8 cellular contexts compared by ENCODE assay signal in genomic region chr17:49016775-49017463, GRCh38. TPM values are rescaled to one million over a fixed set of nuclear protein-coding genes. Genes with fewer than 3 reads are reported as not detected.
DNase-seq lines count a peak whose midpoint lies in the region; ATAC-seq, FAIRE-seq and TF ChIP-seq lines count a peak whose summit lies in the region.

No MANE protein-coding gene starts in this region.

- no peak for FAIRE-seq in H1 (lab: Jason Lieb, UNC)
- FAIRE-seq in pancreas (lab: Jason Lieb, UNC) = no peak

- H3K36me3 Mint-ChIP-seq in T-helper 17 cell (ENCODE audit: low read depth) = peaks cover 3% of the 10 kb centered on the region
- no peaks in the 10 kb centered on the region for H3K36me3 Mint-ChIP-seq in activated naive CD4-positive, alpha-beta T cell treated with anti-CD3 and anti-CD28 coated beads for 36 hours (ENCODE audit: low read depth)

- DNase-seq in DMS79 (lab: John Stamatoyannopoulos, UW) (peak; percentile 46), MG63 (peak; percentile 89), H1 (ENCODE audit: low read depth in 1 of 2, low spot score in 2 of 2) (peak in 1 of 2 experiments; percentile 46), pancreas (peak in 4 of 6 donors; percentile 25 to 69 (median 50)), T-helper 17 cell (no peak), NCI-H774 (lab: John Stamatoyannopoulos, UW) (no peak)
- DNase-seq in activated naive CD4-positive, alpha-beta T cell treated with anti-CD3 and anti-CD28 coated beads for 36 hours = no peak

- H2AK5ac ChIP-seq in H1 (ENCODE audit: low read depth, low read length) = no peak overlapping the region

- no peaks in the 10 kb centered on the region for H3K36me3 ChIP-seq in MG63
- H3K36me3 ChIP-seq in H1 (ENCODE audit: control insufficient read depth in 2 of 4, insufficient read depth in 4 of 4, low read length in 3 of 4) = peaks cover 0 to 36% (median 4%) of the 10 kb centered on the region in 4 experiments; a peak in 5 of 8 replicates
- H3K36me3 ChIP-seq in pancreas = no peaks in the 10 kb centered on the region

- no peak overlapping the region for H4K8ac ChIP-seq in H1 (ENCODE audit: extremely low read depth, insufficient read depth, low read length)

- H3K9me3 Mint-ChIP-seq in activated naive CD4-positive, alpha-beta T cell treated with anti-CD3 and anti-CD28 coated beads for 36 hours = no peaks in the 10 kb centered on the region

- H3K23me2 ChIP-seq in H1 (ENCODE audit: low read depth, low read length) = no peaks in the 10 kb centered on the region; the same call in 1 of the 2 replicates

- no peak for TF ChIP-seq EP300 in H1 (IDR thresholded peaks at IDR 0.05; ENCODE audit: borderline replicate concordance in 1 of 2, low read depth in 2 of 2, low read length in 2 of 2)

- H3K9ac ChIP-seq in H1 (replicated peaks in 1 of 4; ENCODE audit: extremely low read depth in 1 of 4, low read depth in 3 of 4, low read length in 3 of 4) = no peak overlapping the region

- H4K5ac ChIP-seq in H1 (ENCODE audit: insufficient read length, low read depth, low read length) = no peak overlapping the region

- H2BK20ac ChIP-seq in H1 (ENCODE audit: low read length) = no peak overlapping the region

- 0 out of 2 replicates have a peak overlapping the region, but pooled peaks have one; percentile 16 for H2BK15ac ChIP-seq in H1 (ENCODE audit: low read length)

- TF ChIP-seq RAD21 in H1 (IDR thresholded peaks at IDR 0.05 in 1 of 2, conservative IDR thresholded peaks at IDR 0.05 in 1 of 2; ENCODE audit: low read depth in 2 of 2, low read length in 2 of 2) = no peak

- peaks cover 20% of the 10 kb centered on the region for H3K79me1 ChIP-seq in H1 (ENCODE audit: low read depth, low read length)

- no peak overlapping the region for H3K14ac ChIP-seq in H1 (ENCODE audit: insufficient read length)

- intact Hi-C loops in pancreas (cut with DNase I) = no loop called here
- intact Hi-C loops in activated naive CD4-positive, alpha-beta T cell treated with anti-CD3 and anti-CD28 coated beads for 36 hours (cut with micrococcal nuclease) = no loop called here

- no peak overlapping the region for H2BK12ac ChIP-seq in H1 (ENCODE audit: low read depth, low read length)

- H3K9me3 ChIP-seq in MG63 (no peaks in the 10 kb centered on the region), H1 (ENCODE audit: insufficient read depth in 2 of 2, low read depth in 1 of 2, low read length in 1 of 2) (no peaks in the 10 kb centered on the region), pancreas (no peaks in the 10 kb centered on the region), T-helper 17 cell (ENCODE audit: control insufficient read depth, low read length, poor library complexity, severe bottlenecking) (no peaks in the 10 kb centered on the region)

- CTCF ChIA-PET in H1 (lab: Charles Lee; ENCODE audit: partially characterized antibody) = interaction anchor here (0.6 to 9.4 kb wide), 6 partner anchors 15 to 1683 kb away, joined by 3 to 222 read pairs (median 11); partner anchors contain the start of gene IGF2BP1
- CTCF ChIA-PET in activated naive CD4-positive, alpha-beta T cell treated with anti-CD3 and anti-CD28 coated beads for 36 hours (lab: Charles Lee) = interaction anchor here (0.6 to 2.8 kb wide), 2 partner anchors 16 to 246 kb away, joined by 3 to 7 read pairs; no protein-coding TSS in a partner anchor

- no peak for TF ChIP-seq POLR2A in H1 (IDR thresholded peaks at IDR 0.05; ENCODE audit: control extremely low read depth in 1 of 2, low read depth in 2 of 2, low read length in 2 of 2)

- no peak overlapping the region for H2AFZ ChIP-seq in H1 (ENCODE audit: low read length)

- H3K4me1 Mint-ChIP-seq in T-helper 17 cell = peaks cover 5% of the 10 kb centered on the region
- H3K4me1 Mint-ChIP-seq in activated naive CD4-positive, alpha-beta T cell treated with anti-CD3 and anti-CD28 coated beads for 36 hours (ENCODE audit: low read depth) = peaks cover 4% of the 10 kb centered on the region

- TF ChIP-seq CTCF in H1 (IDR thresholded peaks at IDR 0.05; ENCODE audit: control extremely low read depth in 1 of 3, insufficient read depth in 1 of 3, low read depth in 1 of 3, low read length in 3 of 3) (no peak), pancreas (IDR thresholded peaks at IDR 0.05) (no peak)

- H3K4me2 ChIP-seq in H1 (ENCODE audit: insufficient read depth in 1 of 2, low read depth in 2 of 2, low read length in 2 of 2) = no peak overlapping the region; a peak in 1 of 4 replicates

- no peak overlapping the region for H3K4ac ChIP-seq in H1 (replicated peaks; ENCODE audit: insufficient read length, low read depth, low read length)

- no peak overlapping the region for H4K91ac ChIP-seq in H1 (replicated peaks; ENCODE audit: insufficient read length, low read length)

- no peak overlapping the region; the same call in 1 of the 2 replicates for H3K18ac ChIP-seq in H1 (ENCODE audit: extremely low read depth, low read length)

- H3K27ac Mint-ChIP-seq in T-helper 17 cell = no peak overlapping the region
- no peak overlapping the region for H3K27ac Mint-ChIP-seq in activated naive CD4-positive, alpha-beta T cell treated with anti-CD3 and anti-CD28 coated beads for 36 hours

- POLR2A ChIA-PET in H1 (lab: Charles Lee; ENCODE audit: partially characterized antibody) = interaction anchor here (0.6 to 13.9 kb wide), 9 partner anchors 8 to 188 kb away, joined by 3 to 366 read pairs (median 4); partner anchors contain the start of genes IGF2BP1 and SNF8

- WGBS in H1 (ENCODE audit: extremely low coverage in 1 of 2, insufficient coverage in 1 of 2, insufficient read length in 1 of 2, insufficient replicate concordance in 2 of 2, low coverage in 1 of 2, low lambda C conversion rate in 2 of 2, missing lambda C conversion rate in 1 of 2), 2 experiments = 89% methylated on average over 4 of the region's 16 CpGs; no CpG with 5 or more reads in 1 of the 2 experiments
- WGBS in pancreas, 2 donors = 18% methylated on average over 14 to 16 of the region's 16 CpGs

- ATAC-seq in pancreas (peak; percentile 17 to 69 (median 61)), T-helper 17 cell (no peak), HG03045 (IDR thresholded peaks at IDR 0.05; ENCODE audit: unreplicated experiment) (no peak)

- H3K27me3 ChIP-seq in MG63 (peaks cover 44% of the 10 kb centered on the region), H1 (replicated peaks in 1 of 4; ENCODE audit: control insufficient read depth in 3 of 4, extremely low read depth in 1 of 4, insufficient read depth in 3 of 4, low read length in 3 of 4) (no peaks in the 10 kb centered on the region), pancreas (peaks cover 0 to 11% (median 0%) of the 10 kb centered on the region in 4 donors)

- H2BK120ac ChIP-seq in H1 (replicated peaks; ENCODE audit: low read depth, low read length) = no peak overlapping the region

- H4K20me1 ChIP-seq in H1 (replicated peaks in 1 of 2; ENCODE audit: control insufficient read depth in 1 of 2, insufficient read depth in 2 of 2, low read length in 2 of 2) = peaks cover 30 to 35% of the 10 kb centered on the region in 2 experiments

- H3K79me2 ChIP-seq in H1 (ENCODE audit: control insufficient read depth in 1 of 2, insufficient read depth in 2 of 2, low read length in 2 of 2) = peaks cover 32 to 90% of the 10 kb centered on the region in 2 experiments

- no peak overlapping the region for H3K56ac ChIP-seq in H1 (replicated peaks; ENCODE audit: insufficient read length, low read depth, low read length)

- no peak overlapping the region for H2BK5ac ChIP-seq in H1 (ENCODE audit: low read depth, low read length)

- H3K4me3 ChIP-seq in MG63 (no peak overlapping the region), H1 (ENCODE audit: extremely low read depth in 1 of 4, insufficient read depth in 2 of 4, low read depth in 3 of 4, low read length in 4 of 4) (no peak overlapping the region), pancreas (no peak overlapping the region)

- H3K4me1 ChIP-seq in H1 (replicated peaks in 1 of 4; ENCODE audit: control insufficient read depth in 3 of 4, insufficient read depth in 4 of 4, low read length in 3 of 4) = peaks cover 28 to 51% (median 40%) of the 10 kb centered on the region in 4 experiments
- H3K4me1 ChIP-seq in pancreas = no peaks in the 10 kb centered on the region

- H3K27me3 Mint-ChIP-seq in T-helper 17 cell = peaks cover 57% of the 10 kb centered on the region
- H3K27me3 Mint-ChIP-seq in activated naive CD4-positive, alpha-beta T cell treated with anti-CD3 and anti-CD28 coated beads for 36 hours (ENCODE audit: low read depth) = peaks cover 42% of the 10 kb centered on the region

- no peak overlapping the region for H3K4me3 Mint-ChIP-seq in T-helper 17 cell
- no peak overlapping the region for H3K4me3 Mint-ChIP-seq in activated naive CD4-positive, alpha-beta T cell treated with anti-CD3 and anti-CD28 coated beads for 36 hours

- H3K27ac ChIP-seq in H1 (ENCODE audit: low read depth, low read length) (no peak overlapping the region), pancreas (no peak overlapping the region)

- no peak overlapping the region for H3K23ac ChIP-seq in H1 (ENCODE audit: insufficient read length)

RNA-seq across cellular contexts. Expression of gene IGF2BP1, which starts 19.7 kb away (rescaled TPM):
- 0.52 and 0.95 TPM in 2 replicates for total RNA-seq in MG63 (2014; rRNA removed; shearing (Covaris generic); ENCODE audit: low replicate concordance)
- total RNA-seq in H1 (2021; fragmentation: NEBNext Ultra II Directional; extraction: Animal tissue kit (Norgen Biotek cat#: 25700)) = 487 and 513 TPM in 2 replicates
- polyA plus RNA-seq in H1 (2011; rRNA removed) = 41.6 and 92.2 TPM in 2 replicates
- polyA plus RNA-seq in H1 (2011; cell fraction: cytosol; rRNA removed) = 61.5 TPM
- 133 TPM for polyA plus RNA-seq in H1 (2011; cell fraction: nucleus; rRNA removed)
- polyA plus RNA-seq in H1 (2012, experiment 1 of 2) = 99.0 to 129 TPM (median 117 TPM) in 4 replicates
- 51.1 TPM for polyA plus RNA-seq in H1 (2012, experiment 2 of 2)
- polyA plus RNA-seq in H1 (2013, experiment 1 of 2) = 101 TPM
- polyA plus RNA-seq in H1 (2013, experiment 2 of 2) = 103 TPM
- 125 and 134 TPM in 2 replicates for polyA minus RNA-seq in H1 (2011; rRNA and poly(A)+ RNA removed)
- 145 TPM for polyA minus RNA-seq in H1 (2011; cell fraction: cytosol; rRNA and poly(A)+ RNA removed)
- 95.5 TPM for polyA minus RNA-seq in H1 (2011; cell fraction: nucleus; rRNA and poly(A)+ RNA removed)
- total RNA-seq in pancreas = 1 to 10 TPM in 1 of 6 donors, not detected in 5; 1.0 TPM
- under 1 TPM in 1 of 2 donors, not detected in 1; under 0.01 TPM for polyA plus RNA-seq in pancreas
- total RNA-seq in T-helper 17 cell = not detected
- under 1 TPM; 0.57 to 0.60 TPM for total RNA-seq in activated naive CD4-positive, alpha-beta T cell treated with anti-CD3 and anti-CD28 coated beads for 36 hours

RNA-seq across cellular contexts. Expression of gene GIP, which starts 48.5 kb away (rescaled TPM):
- not detected in 2 replicates for total RNA-seq in MG63 (2014; rRNA removed; shearing (Covaris generic); ENCODE audit: low replicate concordance)
- total RNA-seq in H1 (2021; fragmentation: NEBNext Ultra II Directional; extraction: Animal tissue kit (Norgen Biotek cat#: 25700)) = not detected in 2 replicates
- polyA plus RNA-seq in H1 (2011; rRNA removed) (0.14 and 0.16 TPM in 2 replicates), pancreas (not detected)
- polyA plus RNA-seq in H1 (2011; cell fraction: cytosol; rRNA removed) = not detected
- not detected for polyA plus RNA-seq in H1 (2011; cell fraction: nucleus; rRNA removed)
- polyA plus RNA-seq in H1 (2012, experiment 1 of 2) = 0.29 to 0.34 TPM in 2 of 4 replicates, not detected in the others
- not detected for polyA plus RNA-seq in H1 (2012, experiment 2 of 2)
- 0.39 TPM for polyA plus RNA-seq in H1 (2013, experiment 1 of 2)
- polyA plus RNA-seq in H1 (2013, experiment 2 of 2) = 0.66 TPM
- polyA minus RNA-seq in H1 (2011; rRNA and poly(A)+ RNA removed) = 0.39 TPM in 1 of 2 replicates, not detected in the other
- polyA minus RNA-seq in H1 (2011; cell fraction: cytosol; rRNA and poly(A)+ RNA removed) = not detected
- not detected for polyA minus RNA-seq in H1 (2011; cell fraction: nucleus; rRNA and poly(A)+ RNA removed)
- total RNA-seq in pancreas (not detected), T-helper 17 cell (not detected)
- not detected for total RNA-seq in activated naive CD4-positive, alpha-beta T cell treated with anti-CD3 and anti-CD28 coated beads for 36 hours

Comparison
In these comparisons a context has a peak if more than half of its experiments do, and no peak if none do; other contexts are left out.
1. DNase-seq: peak in DMS79 (single experiment), MG63 (single experiment) and pancreas (4 of 6); none in T-helper 17 cell (0 of 3), NCI-H774 (single experiment) and activated naive CD4-positive, alpha-beta T cell treated with anti-CD3 and anti-CD28 coated beads for 36 hours (single experiment).
2. ATAC-seq: peak in pancreas (4 of 4); none in T-helper 17 cell (single experiment) and HG03045 (single experiment).
3. RNA of gene IGF2BP1, which starts 19.7 kb away (total RNA-seq): 487 to 513 TPM in H1; 0.52 to 0.95 TPM in MG63, 0.57 to 0.60 TPM in activated naive CD4-positive, alpha-beta T cell treated with anti-CD3 and anti-CD28 coated beads for 36 hours, not detected in T-helper 17 cell and 1.0 TPM in pancreas; every median in the first group is over 100 times any median in the second.